In the genomic region with DNA sequence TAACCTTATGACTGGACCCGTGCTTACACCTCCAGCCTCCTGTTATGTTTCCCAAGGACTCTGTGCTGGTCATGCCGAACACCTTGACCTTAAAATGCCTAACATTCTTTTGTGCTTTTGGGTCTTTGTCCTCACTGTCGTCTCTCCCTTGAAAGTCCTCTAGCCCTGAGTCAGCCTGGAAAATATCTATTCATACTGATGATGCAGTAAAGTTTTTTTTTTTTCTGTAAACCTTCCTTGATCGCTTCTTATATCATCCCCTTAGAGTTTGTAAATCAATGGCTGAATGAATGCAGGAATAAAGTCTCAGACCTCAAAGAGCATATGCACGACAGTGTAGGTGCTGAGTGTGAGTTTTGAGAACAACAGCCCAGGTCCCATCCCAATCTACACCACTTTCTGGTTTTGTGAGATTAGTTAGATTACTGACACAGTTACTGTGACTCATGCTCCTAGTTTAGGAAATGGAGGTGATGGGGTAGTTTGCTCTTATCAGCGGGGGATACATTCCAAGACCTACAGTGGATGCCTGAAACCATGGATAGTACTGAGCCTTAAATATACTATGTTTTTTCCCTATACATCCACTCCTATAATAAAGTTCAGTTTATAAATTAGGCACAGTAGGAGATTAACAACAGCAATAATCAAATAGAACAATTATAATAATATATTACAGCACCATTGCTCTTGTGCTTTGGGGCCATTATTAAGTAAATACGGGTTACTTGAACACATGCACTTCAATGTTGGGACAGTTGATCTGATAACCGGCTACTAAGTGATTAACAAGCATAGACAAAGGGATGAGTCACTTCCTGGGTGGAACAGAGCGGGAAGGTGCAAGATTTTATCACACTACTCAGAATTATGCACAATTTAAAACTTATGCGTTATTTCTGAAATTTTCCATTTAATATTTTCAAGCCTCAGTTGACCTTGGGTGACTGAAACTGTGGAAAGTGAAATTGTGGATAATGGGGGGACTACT, we compare ENCODE assay signal across 1 cellular context.
TF ChIP-seq lines count a peak whose summit lies in the region.

No MANE protein-coding gene starts in this region.

TF ChIP-seq in HepG2, 621 proteins besides CTCF, POLR2A, EP300 and RAD21:
- TF ChIP-seq, protein P1, sequence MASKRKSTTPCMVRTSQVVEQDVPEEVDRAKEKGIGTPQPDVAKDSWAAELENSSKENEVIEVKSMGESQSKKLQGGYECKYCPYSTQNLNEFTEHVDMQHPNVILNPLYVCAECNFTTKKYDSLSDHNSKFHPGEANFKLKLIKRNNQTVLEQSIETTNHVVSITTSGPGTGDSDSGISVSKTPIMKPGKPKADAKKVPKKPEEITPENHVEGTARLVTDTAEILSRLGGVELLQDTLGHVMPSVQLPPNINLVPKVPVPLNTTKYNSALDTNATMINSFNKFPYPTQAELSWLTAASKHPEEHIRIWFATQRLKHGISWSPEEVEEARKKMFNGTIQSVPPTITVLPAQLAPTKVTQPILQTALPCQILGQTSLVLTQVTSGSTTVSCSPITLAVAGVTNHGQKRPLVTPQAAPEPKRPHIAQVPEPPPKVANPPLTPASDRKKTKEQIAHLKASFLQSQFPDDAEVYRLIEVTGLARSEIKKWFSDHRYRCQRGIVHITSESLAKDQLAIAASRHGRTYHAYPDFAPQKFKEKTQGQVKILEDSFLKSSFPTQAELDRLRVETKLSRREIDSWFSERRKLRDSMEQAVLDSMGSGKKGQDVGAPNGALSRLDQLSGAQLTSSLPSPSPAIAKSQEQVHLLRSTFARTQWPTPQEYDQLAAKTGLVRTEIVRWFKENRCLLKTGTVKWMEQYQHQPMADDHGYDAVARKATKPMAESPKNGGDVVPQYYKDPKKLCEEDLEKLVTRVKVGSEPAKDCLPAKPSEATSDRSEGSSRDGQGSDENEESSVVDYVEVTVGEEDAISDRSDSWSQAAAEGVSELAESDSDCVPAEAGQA (IDR thresholded peaks at IDR 0.05; ENCODE audit: low read depth): no peak
- TF ChIP-seq, protein P1 (CRISPR knock-in tag; IDR thresholded peaks at IDR 0.05; ENCODE audit: borderline replicate concordance): no peak
- TF ChIP-seq ZNF337 (CRISPR knock-in tag; IDR thresholded peaks at IDR 0.05; ENCODE audit: borderline replicate concordance, low read depth) (no peak), IRX3 (CRISPR knock-in tag; IDR thresholded peaks at IDR 0.05; ENCODE audit: borderline replicate concordance, low read depth) (no peak), ZNF263 (CRISPR knock-in tag; IDR thresholded peaks at IDR 0.05) (no peak), CREB3 (CRISPR knock-in tag; IDR thresholded peaks at IDR 0.05) (no peak), ZBTB42 (CRISPR knock-in tag; IDR thresholded peaks at IDR 0.05) (no peak), ARID4A (CRISPR knock-in tag; IDR thresholded peaks at IDR 0.05; ENCODE audit: borderline replicate concordance) (no peak), ZNF160 (CRISPR knock-in tag; IDR thresholded peaks at IDR 0.05) (no peak), ELF4 (CRISPR knock-in tag; IDR thresholded peaks at IDR 0.05; ENCODE audit: borderline replicate concordance) (no peak), NFE2L1 (CRISPR knock-in tag; IDR thresholded peaks at IDR 0.05; ENCODE audit: borderline replicate concordance) (no peak)
- TF ChIP-seq, protein P2, sequence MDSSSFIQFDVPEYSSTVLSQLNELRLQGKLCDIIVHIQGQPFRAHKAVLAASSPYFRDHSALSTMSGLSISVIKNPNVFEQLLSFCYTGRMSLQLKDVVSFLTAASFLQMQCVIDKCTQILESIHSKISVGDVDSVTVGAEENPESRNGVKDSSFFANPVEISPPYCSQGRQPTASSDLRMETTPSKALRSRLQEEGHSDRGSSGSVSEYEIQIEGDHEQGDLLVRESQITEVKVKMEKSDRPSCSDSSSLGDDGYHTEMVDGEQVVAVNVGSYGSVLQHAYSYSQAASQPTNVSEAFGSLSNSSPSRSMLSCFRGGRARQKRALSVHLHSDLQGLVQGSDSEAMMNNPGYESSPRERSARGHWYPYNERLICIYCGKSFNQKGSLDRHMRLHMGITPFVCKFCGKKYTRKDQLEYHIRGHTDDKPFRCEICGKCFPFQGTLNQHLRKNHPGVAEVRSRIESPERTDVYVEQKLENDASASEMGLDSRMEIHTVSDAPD (CRISPR knock-in tag; IDR thresholded peaks at IDR 0.05): no peak
TF ChIP-seq in HepG2: peak in this region for 0.
